8 cellular contexts compared by ENCODE assay signal in the genomic region with DNA sequence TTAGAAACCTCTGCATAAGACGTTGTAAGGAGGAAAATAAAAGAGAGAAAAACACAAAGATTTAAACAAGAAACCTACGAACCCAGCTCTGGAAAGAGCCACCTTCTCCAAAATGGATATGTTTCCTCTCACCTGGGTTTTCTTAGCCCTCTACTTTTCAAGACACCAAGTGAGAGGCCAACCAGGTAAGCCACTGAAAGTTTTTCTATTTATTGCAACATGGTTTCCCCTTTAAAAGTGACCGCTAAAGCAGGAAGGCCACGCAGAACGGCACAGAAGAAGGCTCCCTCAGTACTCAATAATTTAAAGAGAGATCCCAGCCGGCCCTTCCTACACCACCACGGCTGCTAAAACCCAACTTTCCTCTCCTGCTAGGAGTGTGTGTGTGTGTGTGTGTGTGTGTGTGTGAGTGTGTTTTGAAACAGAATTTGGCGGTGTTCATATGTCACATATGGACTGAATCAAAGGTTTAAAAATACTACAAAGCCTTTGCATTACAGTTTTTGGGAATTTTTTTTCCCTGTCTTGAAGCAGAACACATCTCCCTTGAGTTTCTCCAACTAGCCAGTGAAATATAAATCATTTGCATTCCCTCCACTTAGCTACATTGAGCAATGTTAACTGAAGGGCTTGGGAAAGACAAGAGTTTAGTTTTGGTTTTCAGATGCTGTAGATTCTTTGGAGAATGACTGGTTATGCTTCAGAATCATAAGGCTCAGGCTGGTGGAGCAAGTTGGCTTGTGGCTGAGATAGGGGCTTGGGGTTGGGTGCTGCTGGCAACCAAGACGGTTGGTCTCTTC. TPM values are rescaled to one million over a fixed set of nuclear protein-coding genes. Genes with fewer than 3 reads are reported as not detected.
DNase-seq lines count a peak whose midpoint lies in the region; ATAC-seq and TF ChIP-seq lines count a peak whose summit lies in the region.

No MANE protein-coding gene starts in this region.

- H3K27me3 ChIP-seq in muscle layer of duodenum (ENCODE audit: low read depth, low read length): peaks cover 11% of the 10 kb centered on the region

- H3K4me3 ChIP-seq in AG10803 (ENCODE audit: low read length): peak overlapping the region; percentile 81
- peak overlapping the region; percentile 81 to 90 for H3K4me3 ChIP-seq in muscle layer of duodenum (ENCODE audit: low read depth in 1 of 2, low read length in 2 of 2)

- peak overlapping the region in 1 of 3 donors; percentile 46 for H3K27ac Mint-ChIP-seq in IgD-negative memory B cell

- TF ChIP-seq CTCF in AG10803 (conservative IDR thresholded peaks at IDR 0.05; ENCODE audit: low read length): no peak

- no peaks in the 10 kb centered on the region for H3K36me3 ChIP-seq in muscle layer of duodenum (ENCODE audit: control insufficient read depth in 1 of 2, insufficient read depth in 2 of 2, low read length in 2 of 2)

- no peaks in the 10 kb centered on the region for H3K9me3 ChIP-seq in muscle layer of duodenum (ENCODE audit: control insufficient read depth in 1 of 2, low read length in 2 of 2)

- peaks cover 23 to 34% (median 32%) of the 10 kb centered on the region in 3 donors for H3K4me1 Mint-ChIP-seq in IgD-negative memory B cell

- DNase-seq in AG10803 (ENCODE audit: low read depth) (peak; percentile 93), NCI-H345 (lab: John Stamatoyannopoulos, UW) (no peak), NCI-H446 (lab: John Stamatoyannopoulos, UW) (no peak)
- no peak for DNase-seq in stimulated activated CD4-positive, alpha-beta T cell treated with anti-CD3 and anti-CD28 coated beads, Interleukin-4, amount 100 ng/mL, for 24 hours

- H3K27ac ChIP-seq in cingulate gyrus (ENCODE audit: low read depth, low read length): peak overlapping the region; percentile 56
- peak overlapping the region; percentile 94 for H3K27ac ChIP-seq in muscle layer of duodenum (ENCODE audit: low read length)

- H3K4me1 ChIP-seq in muscle layer of duodenum (ENCODE audit: control insufficient read depth in 1 of 2, insufficient read depth in 2 of 2, low read length in 2 of 2): peaks cover 4 to 6% of the 10 kb centered on the region in 2 donors

- no peaks in the 10 kb centered on the region for H3K9me3 Mint-ChIP-seq in IgD-negative memory B cell

- no peaks in the 10 kb centered on the region for H3K36me3 Mint-ChIP-seq in IgD-negative memory B cell

- H3K27me3 Mint-ChIP-seq in IgD-negative memory B cell: peaks cover 49% of the 10 kb centered on the region

- H3K4me3 Mint-ChIP-seq in IgD-negative memory B cell: peak overlapping the region; percentile 88 to 92 (median 90)

- no peak for ATAC-seq in GM21528 (IDR thresholded peaks at IDR 0.05; ENCODE audit: low FRiP score, unreplicated experiment)

RNA-seq across cellular contexts. Expression of gene NRP2, which starts 1.1 kb away (rescaled TPM):
- polyA plus RNA-seq in IgD-negative memory B cell: 0.55 TPM
